ENCODE assay signal across 1 cellular context in the genomic region with DNA sequence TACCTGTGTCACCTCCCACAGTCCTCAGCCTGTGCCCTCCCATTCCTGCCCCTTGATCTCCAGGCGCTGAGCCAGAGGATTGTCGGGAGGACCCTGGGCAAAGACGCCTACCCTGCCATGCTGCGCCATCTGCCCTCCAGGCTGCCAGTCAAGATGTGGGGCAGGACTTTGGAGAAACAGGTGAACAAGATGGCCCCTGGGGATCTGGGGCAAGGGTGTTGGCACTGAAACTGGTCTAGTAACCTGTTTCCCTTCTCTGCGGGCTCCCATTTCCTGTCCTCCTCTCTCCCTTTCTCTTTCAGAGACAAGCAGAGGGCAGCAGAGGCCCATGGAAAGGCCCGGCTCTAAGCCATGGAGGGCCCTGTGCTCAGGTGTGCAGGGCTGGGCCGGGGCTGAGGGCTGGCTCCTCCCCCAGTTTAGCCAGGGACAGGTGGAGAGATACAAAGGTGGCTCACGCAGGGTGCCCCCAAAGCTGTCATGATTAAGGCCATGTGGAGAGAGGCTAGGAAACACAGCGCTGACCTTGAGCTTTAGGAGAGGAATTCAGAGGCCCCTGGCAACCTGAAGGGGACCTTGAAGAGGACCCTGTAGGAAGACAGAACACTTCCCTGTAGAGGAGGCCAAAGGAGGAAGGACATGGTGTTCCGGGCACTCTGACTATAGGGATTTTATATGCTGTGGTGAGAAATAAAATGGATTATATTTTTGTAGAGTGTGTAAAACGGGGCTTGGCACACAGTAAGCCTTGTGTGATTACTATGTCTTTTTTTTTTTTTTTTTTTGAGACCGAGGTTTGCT.
TF ChIP-seq lines count a peak whose summit lies in the region.

A gene (plus strand): TSS at position 74 of the 798 bp plus-strand sequence. CDS start 44 bp downstream, at position 118.

TF ChIP-seq in GM23338, 12 proteins besides CTCF, POLR2A, EP300 and RAD21 (continued from another document):
- TF ChIP-seq, protein P1, sequence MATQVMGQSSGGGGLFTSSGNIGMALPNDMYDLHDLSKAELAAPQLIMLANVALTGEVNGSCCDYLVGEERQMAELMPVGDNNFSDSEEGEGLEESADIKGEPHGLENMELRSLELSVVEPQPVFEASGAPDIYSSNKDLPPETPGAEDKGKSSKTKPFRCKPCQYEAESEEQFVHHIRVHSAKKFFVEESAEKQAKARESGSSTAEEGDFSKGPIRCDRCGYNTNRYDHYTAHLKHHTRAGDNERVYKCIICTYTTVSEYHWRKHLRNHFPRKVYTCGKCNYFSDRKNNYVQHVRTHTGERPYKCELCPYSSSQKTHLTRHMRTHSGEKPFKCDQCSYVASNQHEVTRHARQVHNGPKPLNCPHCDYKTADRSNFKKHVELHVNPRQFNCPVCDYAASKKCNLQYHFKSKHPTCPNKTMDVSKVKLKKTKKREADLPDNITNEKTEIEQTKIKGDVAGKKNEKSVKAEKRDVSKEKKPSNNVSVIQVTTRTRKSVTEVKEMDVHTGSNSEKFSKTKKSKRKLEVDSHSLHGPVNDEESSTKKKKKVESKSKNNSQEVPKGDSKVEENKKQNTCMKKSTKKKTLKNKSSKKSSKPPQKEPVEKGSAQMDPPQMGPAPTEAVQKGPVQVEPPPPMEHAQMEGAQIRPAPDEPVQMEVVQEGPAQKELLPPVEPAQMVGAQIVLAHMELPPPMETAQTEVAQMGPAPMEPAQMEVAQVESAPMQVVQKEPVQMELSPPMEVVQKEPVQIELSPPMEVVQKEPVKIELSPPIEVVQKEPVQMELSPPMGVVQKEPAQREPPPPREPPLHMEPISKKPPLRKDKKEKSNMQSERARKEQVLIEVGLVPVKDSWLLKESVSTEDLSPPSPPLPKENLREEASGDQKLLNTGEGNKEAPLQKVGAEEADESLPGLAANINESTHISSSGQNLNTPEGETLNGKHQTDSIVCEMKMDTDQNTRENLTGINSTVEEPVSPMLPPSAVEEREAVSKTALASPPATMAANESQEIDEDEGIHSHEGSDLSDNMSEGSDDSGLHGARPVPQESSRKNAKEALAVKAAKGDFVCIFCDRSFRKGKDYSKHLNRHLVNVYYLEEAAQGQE (IDR thresholded peaks at IDR 0.05; ENCODE audit: unreplicated experiment): no peak
